ENCODE assay signal across 1 cellular context in genomic region chr3:139299261-139300132, GRCh38.
TF ChIP-seq lines count a peak whose summit lies in the region.

No MANE protein-coding gene starts in this region.

TF ChIP-seq in K562, 482 proteins besides CTCF, POLR2A, EP300 and RAD21 (continued from another document and continues in another):
- TF ChIP-seq ZNF407 (IDR thresholded peaks at IDR 0.05; ENCODE audit: low read depth), result no peak
- TF ChIP-seq MEIS2 (IDR thresholded peaks at IDR 0.05; ENCODE audit: partially characterized antibody), result peak; percentile 53
- TF ChIP-seq SMAD4 (CRISPR knock-in tag; conservative IDR thresholded peaks at IDR 0.05), result peak; percentile 96
- TF ChIP-seq NCOA6 (IDR thresholded peaks at IDR 0.05), result no peak
- TF ChIP-seq CC2D1A (IDR thresholded peaks at IDR 0.05), result peak; percentile 96; the same call in 1 of the 2 replicates
- no peak for TF ChIP-seq PRPF4 (IDR thresholded peaks at IDR 0.05; ENCODE audit: insufficient read depth, low read depth, low read length, poor library complexity, severe bottlenecking)
- TF ChIP-seq NCOA4 (IDR thresholded peaks at IDR 0.05; ENCODE audit: partially characterized antibody), result no peak
- TF ChIP-seq NFXL1 (CRISPR knock-in tag; IDR thresholded peaks at IDR 0.05), result no peak
- peak in 1 of 2 experiments; percentile 44; a peak in 1 of 4 replicates for TF ChIP-seq MLLT1 (IDR thresholded peaks at IDR 0.05)
- peak; percentile 98 for TF ChIP-seq KLF16 (IDR thresholded peaks at IDR 0.05)
- TF ChIP-seq SMARCC2 (IDR thresholded peaks at IDR 0.05; ENCODE audit: low read depth), result peak; percentile 99
- TF ChIP-seq ZSCAN32 (CRISPR knock-in tag; IDR thresholded peaks at IDR 0.05), result no peak
- peak; percentile 78 for TF ChIP-seq HLTF (IDR thresholded peaks at IDR 0.05)
- no peak for TF ChIP-seq ZKSCAN3 (CRISPR knock-in tag; IDR thresholded peaks at IDR 0.05)
- no peak for TF ChIP-seq TEAD2 (tag; IDR thresholded peaks at IDR 0.05)
- no peak for TF ChIP-seq PBX2 (CRISPR knock-in tag; IDR thresholded peaks at IDR 0.05; ENCODE audit: low read depth)
- TF ChIP-seq PBX2 (tag; conservative IDR thresholded peaks at IDR 0.05; ENCODE audit: low read depth), result no peak
- TF ChIP-seq ZNF507 (tag; conservative IDR thresholded peaks at IDR 0.05), result no peak
- TF ChIP-seq ZNF212 (CRISPR knock-in tag; IDR thresholded peaks at IDR 0.05), result no peak
- TF ChIP-seq GTF2E2 (tag; IDR thresholded peaks at IDR 0.05), result no peak; the same call in 1 of the 2 replicates
- no peak for TF ChIP-seq NR1H2 (CRISPR knock-in tag; IDR thresholded peaks at IDR 0.05)
- no peak for TF ChIP-seq SRSF3 (IDR thresholded peaks at IDR 0.05; ENCODE audit: insufficient read depth, low read length)
- TF ChIP-seq HMG20B (CRISPR knock-in tag; IDR thresholded peaks at IDR 0.05), result no peak
- TF ChIP-seq CREB3L1 (IDR thresholded peaks at IDR 0.05; ENCODE audit: borderline replicate concordance, low read depth), result peak; percentile 58; the same call in 1 of the 2 replicates
- TF ChIP-seq ZNF655 (CRISPR knock-in tag; IDR thresholded peaks at IDR 0.05), result no peak
- TF ChIP-seq MBD1 (CRISPR knock-in tag; IDR thresholded peaks at IDR 0.05), result no peak
- TF ChIP-seq TGIF2 (CRISPR knock-in tag; IDR thresholded peaks at IDR 0.05), result no peak
- no peak for TF ChIP-seq THAP12 (CRISPR knock-in tag; IDR thresholded peaks at IDR 0.05)
- no peak for TF ChIP-seq TAF9B (IDR thresholded peaks at IDR 0.05; ENCODE audit: partially characterized antibody)
- TF ChIP-seq TSC22D4 (tag; IDR thresholded peaks at IDR 0.05), result no peak
- no peak for TF ChIP-seq GTF2A2 (tag; IDR thresholded peaks at IDR 0.05)
- no peak for TF ChIP-seq ETS2 (tag; IDR thresholded peaks at IDR 0.05; ENCODE audit: borderline replicate concordance, poor library complexity, severe bottlenecking)
- TF ChIP-seq ZNF76 (CRISPR knock-in tag; IDR thresholded peaks at IDR 0.05; ENCODE audit: borderline replicate concordance), result no peak
- TF ChIP-seq RFX7 (CRISPR knock-in tag; IDR thresholded peaks at IDR 0.05), result no peak
- 0 out of 2 replicates have a peak, but pooled peaks have one; percentile 51 for TF ChIP-seq IRF1 (CRISPR knock-in tag; IDR thresholded peaks at IDR 0.05; ENCODE audit: borderline replicate concordance)
- no peak for TF ChIP-seq ZBTB33 (CRISPR knock-in tag; IDR thresholded peaks at IDR 0.05)
